In the genomic region with DNA sequence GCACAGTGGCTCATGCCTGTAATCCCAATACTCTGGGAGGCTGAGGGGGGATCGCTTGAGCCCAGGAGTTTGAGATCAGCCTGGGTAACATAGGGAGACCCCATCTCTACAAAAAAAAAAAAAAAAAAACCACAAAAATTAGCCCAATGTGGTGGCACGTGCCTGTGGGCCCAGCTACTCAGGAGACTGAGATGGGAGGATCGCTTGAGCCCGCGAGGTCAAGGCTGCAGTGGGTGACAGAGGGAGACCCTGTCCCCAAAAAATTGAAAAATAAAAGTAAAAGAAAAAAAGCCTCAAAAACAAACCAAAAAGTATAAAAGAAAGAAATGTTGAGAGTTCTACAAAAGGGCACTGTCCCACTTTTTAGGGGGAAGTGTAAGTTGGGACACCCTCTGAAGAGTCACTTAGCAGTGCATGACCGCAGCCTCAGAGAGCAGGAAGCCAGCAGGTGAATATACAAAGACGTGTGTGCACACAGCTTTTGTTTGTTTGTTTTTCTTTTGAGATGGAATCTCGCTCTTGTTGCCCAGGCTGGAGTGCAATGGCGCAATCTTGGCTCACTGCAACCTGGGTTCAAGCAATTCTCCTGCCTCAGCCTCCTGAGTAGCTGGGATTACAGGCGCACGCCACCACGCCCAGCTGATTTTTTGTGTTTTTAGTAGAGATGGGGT, we compare ENCODE assay signal across 7 cellular contexts. TPM values are rescaled to one million over a fixed set of nuclear protein-coding genes. Genes with fewer than 3 reads are reported as not detected.
DNase-seq lines count a peak whose midpoint lies in the region; ATAC-seq and TF ChIP-seq lines count a peak whose summit lies in the region.
"Not testable (repeated sequence)": the region's sequence is repeated elsewhere in the genome, so short reads cannot be mapped to it uniquely, and the experiment has no call there.

No MANE protein-coding gene starts in this region.

- H3K27me3 ChIP-seq in cardiac muscle cell, result not testable (repeated sequence)

- H3K4me3 Mint-ChIP-seq in natural killer cell treated with Interleukin-12 subunit alpha and Interleukin-12 subunit beta and Interleukin-15 and Interleukin-18, amount 100 ng/mL, for 72 hours, result not testable (repeated sequence)

- H3K27ac Mint-ChIP-seq in natural killer cell treated with Interleukin-12 subunit alpha and Interleukin-12 subunit beta and Interleukin-15 and Interleukin-18, amount 100 ng/mL, for 72 hours, result peak overlapping the region; percentile 18 to 60

- peaks cover 25 to 32% of the 10 kb centered on the region in 2 donors for H3K4me1 Mint-ChIP-seq in natural killer cell treated with Interleukin-12 subunit alpha and Interleukin-12 subunit beta and Interleukin-15 and Interleukin-18, amount 100 ng/mL, for 72 hours (ENCODE audit: low read depth in 2 of 2)

- peak overlapping the region; percentile 61 for H3K27ac ChIP-seq in cardiac muscle cell

- not testable (repeated sequence) for ATAC-seq in natural killer cell treated with Interleukin-12 subunit alpha and Interleukin-12 subunit beta and Interleukin-15 and Interleukin-18, amount 100 ng/mL, for 72 hours

- DNase-seq in DMS153 treated with DMSO at 0.1 percent for 48 hours (lab: John Stamatoyannopoulos, UW; ENCODE audit: unreplicated experiment), result peak; percentile 13
- DNase-seq in LNCaP clone FGC (ENCODE audit: low read depth), result peak; percentile 59
- peak; percentile 27 for DNase-seq in NCI-H345 (lab: John Stamatoyannopoulos, UW)
- peak; percentile 71 to 75 for DNase-seq in SHP77 (lab: John Stamatoyannopoulos, UW)
- DNase-seq in activated gamma-delta T cell treated with Interleukin-2 at 50 U/mL for 16 hours, result peak; percentile 28
- not testable (repeated sequence) for DNase-seq in cardiac muscle cell (ENCODE audit: low read depth in 1 of 2, low spot score in 1 of 2); natural killer cell treated with Interleukin-12 subunit alpha and Interleukin-12 subunit beta and Interleukin-15 and Interleukin-18, amount 100 ng/mL, for 72 hours (ENCODE audit: low spot score)

- not testable (repeated sequence) for H3K4me1 ChIP-seq in cardiac muscle cell (ENCODE audit: low read depth)

- not testable (repeated sequence) for H3K9me3 Mint-ChIP-seq in natural killer cell treated with Interleukin-12 subunit alpha and Interleukin-12 subunit beta and Interleukin-15 and Interleukin-18, amount 100 ng/mL, for 72 hours

- not testable (repeated sequence) for TF ChIP-seq CTCF in LNCaP clone FGC (IDR thresholded peaks at IDR 0.05; ENCODE audit: control insufficient read depth, extremely low read depth, insufficient read depth); cardiac muscle cell (IDR thresholded peaks at IDR 0.05; ENCODE audit: low read depth, low read length)

- not testable (repeated sequence) for H3K36me3 ChIP-seq in cardiac muscle cell

- H3K27me3 Mint-ChIP-seq in natural killer cell treated with Interleukin-12 subunit alpha and Interleukin-12 subunit beta and Interleukin-15 and Interleukin-18, amount 100 ng/mL, for 72 hours, result not testable (repeated sequence)

- not testable (repeated sequence) for H3K9me3 ChIP-seq in cardiac muscle cell (ENCODE audit: low read depth)

- H3K36me3 Mint-ChIP-seq in natural killer cell treated with Interleukin-12 subunit alpha and Interleukin-12 subunit beta and Interleukin-15 and Interleukin-18, amount 100 ng/mL, for 72 hours, result not testable (repeated sequence)

- not testable (repeated sequence) for H3K4me3 ChIP-seq in LNCaP clone FGC (ENCODE audit: low read depth, low read length); cardiac muscle cell

RNA-seq across cellular contexts. Expression of a gene that starts 13.7 kb away (rescaled TPM):
- 109 and 127 TPM in 2 replicates for total RNA-seq in cardiac muscle cell
- polyA plus RNA-seq in cardiac muscle cell, result 57.1 and 75.2 TPM in 2 replicates
- total RNA-seq in natural killer cell treated with Interleukin-12 subunit alpha and Interleukin-12 subunit beta and Interleukin-15 and Interleukin-18, amount 100 ng/mL, for 72 hours, result 100 to 1,000 TPM in 1 of 2 donors, 10 to 100 TPM in 1; 92.8 to 132 TPM

RNA-seq across cellular contexts. Expression of a gene that starts 41.6 kb away (rescaled TPM):
- total RNA-seq in cardiac muscle cell, result 34.5 and 45.1 TPM in 2 replicates
- 10.0 and 10.6 TPM in 2 replicates for polyA plus RNA-seq in cardiac muscle cell
- 10 to 100 TPM; 56.1 to 61.1 TPM for total RNA-seq in natural killer cell treated with Interleukin-12 subunit alpha and Interleukin-12 subunit beta and Interleukin-15 and Interleukin-18, amount 100 ng/mL, for 72 hours

RNA-seq across cellular contexts. Expression of a gene that starts 51.6 kb away (rescaled TPM):
- 72.2 and 106 TPM in 2 replicates for total RNA-seq in cardiac muscle cell
- polyA plus RNA-seq in cardiac muscle cell, result 76.9 and 112 TPM in 2 replicates
- 10 to 100 TPM; 37.4 to 46.4 TPM for total RNA-seq in natural killer cell treated with Interleukin-12 subunit alpha and Interleukin-12 subunit beta and Interleukin-15 and Interleukin-18, amount 100 ng/mL, for 72 hours

RNA-seq across cellular contexts. Expression of a gene that starts 52.9 kb away (rescaled TPM):
- 19.3 and 42.7 TPM in 2 replicates for total RNA-seq in cardiac muscle cell
- polyA plus RNA-seq in cardiac muscle cell, result 13.2 and 18.7 TPM in 2 replicates
- 10 to 100 TPM; 34.8 to 55.0 TPM for total RNA-seq in natural killer cell treated with Interleukin-12 subunit alpha and Interleukin-12 subunit beta and Interleukin-15 and Interleukin-18, amount 100 ng/mL, for 72 hours

RNA-seq across cellular contexts. Expression of a gene that starts 53.2 kb away (rescaled TPM):
- total RNA-seq in cardiac muscle cell, result 188 and 195 TPM in 2 replicates
- polyA plus RNA-seq in cardiac muscle cell, result 164 and 172 TPM in 2 replicates
- 100 to 1,000 TPM in 1 of 2 donors, 10 to 100 TPM in 1; 98.1 to 192 TPM for total RNA-seq in natural killer cell treated with Interleukin-12 subunit alpha and Interleukin-12 subunit beta and Interleukin-15 and Interleukin-18, amount 100 ng/mL, for 72 hours
